In genomic region chr6:5518936-5519491, GRCh38 we compare ENCODE assay signal across 17 cellular contexts.
DNase-seq lines count a peak whose midpoint lies in the region; ATAC-seq and TF ChIP-seq lines count a peak whose summit lies in the region.
"Had no signal": no experiment of that assay in that cellular context is flagged by ENCODE, and none has a peak within 500 bp of the region (broad histone marks: within the 10 kb centered on the region; RNA-seq: fewer than 3 reads in every experiment).

No MANE protein-coding gene starts in this region.

- no peaks in the 10 kb centered on the region for H3K27me3 Mint-ChIP-seq in activated naive CD4-positive, alpha-beta T cell treated with anti-CD3 and anti-CD28 coated beads for 36 hours (ENCODE audit: low read depth)
- no peaks in the 10 kb centered on the region for H3K27me3 Mint-ChIP-seq in activated T-cell treated with anti-CD3 and anti-CD28 coated beads, Interleukin-2, amount 50 U/mL, for 72 hours (ENCODE audit: low read depth)
- H3K27me3 Mint-ChIP-seq in natural killer cell (ENCODE audit: low read depth in 2 of 2) = no peaks in the 10 kb centered on the region
- H3K27me3 Mint-ChIP-seq in Calu3 (ENCODE audit: unreplicated experiment) = no peaks in the 10 kb centered on the region

- H3K27ac Mint-ChIP-seq in activated naive CD4-positive, alpha-beta T cell treated with anti-CD3 and anti-CD28 coated beads for 36 hours = peak overlapping the region; percentile 46
- H3K27ac Mint-ChIP-seq in activated T-cell treated with anti-CD3 and anti-CD28 coated beads, Interleukin-2, amount 50 U/mL, for 72 hours = peak overlapping the region; percentile 38
- H3K27ac Mint-ChIP-seq in natural killer cell (peak overlapping the region; percentile 82 to 89), Calu3 (ENCODE audit: unreplicated experiment) (no peak overlapping the region)

- BruUV-seq in Calu3 (replicated peaks; lab: Mats Ljungman, UMichigan) = no TSS peak

- ATAC-seq in activated T-cell treated with anti-CD3 and anti-CD28 coated beads, Interleukin-2, amount 50 U/mL, for 72 hours (replicated peaks in 1 of 2) = no peak
- ATAC-seq in natural killer cell = peak; percentile 40 to 66 (median 59)
- ATAC-seq: sciatic nerve had no signal

- H3K36me3 Mint-ChIP-seq in activated naive CD4-positive, alpha-beta T cell treated with anti-CD3 and anti-CD28 coated beads for 36 hours (ENCODE audit: low read depth) = no peaks in the 10 kb centered on the region
- peaks cover 0 to 3% of the 10 kb centered on the region in 2 donors for H3K36me3 Mint-ChIP-seq in activated T-cell treated with anti-CD3 and anti-CD28 coated beads, Interleukin-2, amount 50 U/mL, for 72 hours (ENCODE audit: insufficient read depth in 2 of 2)
- H3K36me3 Mint-ChIP-seq in natural killer cell = no peaks in the 10 kb centered on the region
- no peaks in the 10 kb centered on the region for H3K36me3 Mint-ChIP-seq in Calu3 (ENCODE audit: insufficient read depth, unreplicated experiment)

- no peak overlapping the region for H3K4me3 Mint-ChIP-seq in activated naive CD4-positive, alpha-beta T cell treated with anti-CD3 and anti-CD28 coated beads for 36 hours
- H3K4me3 Mint-ChIP-seq in activated T-cell treated with anti-CD3 and anti-CD28 coated beads, Interleukin-2, amount 50 U/mL, for 72 hours = peak overlapping the region in 1 of 2 donors; percentile 31
- H3K4me3 Mint-ChIP-seq in natural killer cell (peak overlapping the region; percentile 87), Calu3 (ENCODE audit: low read depth, unreplicated experiment) (no peak overlapping the region)

- intact Hi-C loops in activated naive CD4-positive, alpha-beta T cell treated with anti-CD3 and anti-CD28 coated beads for 36 hours (cut with micrococcal nuclease) = loop anchor here (1.0 to 5.0 kb wide), 6 partner anchors 48 to 488 kb away; partner anchors contain the start of genes FARS2, LYRM4 and NRN1
- intact Hi-C loops in natural killer cell (cut with micrococcal nuclease) (loop anchor here (1.0 to 10.0 kb wide), 5 partner anchors 12 to 742 kb away; partner anchors contain the start of genes CDYL and NRN1), Calu3 (cut with micrococcal nuclease; ENCODE audit: unreplicated experiment) (no loop called here)

- no peaks in the 10 kb centered on the region for H3K9me3 Mint-ChIP-seq in activated naive CD4-positive, alpha-beta T cell treated with anti-CD3 and anti-CD28 coated beads for 36 hours
- no peaks in the 10 kb centered on the region for H3K9me3 Mint-ChIP-seq in activated T-cell treated with anti-CD3 and anti-CD28 coated beads, Interleukin-2, amount 50 U/mL, for 72 hours
- H3K9me3 Mint-ChIP-seq in natural killer cell = no peaks in the 10 kb centered on the region
- H3K9me3 Mint-ChIP-seq in Calu3 (ENCODE audit: low read depth, unreplicated experiment) = no peaks in the 10 kb centered on the region

- DNase-seq in activated naive CD4-positive, alpha-beta T cell treated with anti-CD3 and anti-CD28 coated beads for 36 hours = no peak
- no peak for DNase-seq in activated naive CD4-positive, alpha-beta T cell treated with anti-CD3 and anti-CD28 coated beads, Interleukin-2, amount 50 U/mL, for 16 hours
- peak; percentile 17 for DNase-seq in GM20000 (ENCODE audit: low spot score)
- no peak for DNase-seq in activated T-cell treated with anti-CD3 and anti-CD28 coated beads, Interleukin-2, amount 50 U/mL, for 72 hours
- DNase-seq in natural killer cell = no peak
- DNase-seq in cerebellar nuclear complex (lab: John Stamatoyannopoulos, UW) = no peak
- DNase-seq in Calu3 = no peak
- no peak for DNase-seq in activated CD8-positive, alpha-beta memory T cell treated with anti-CD3 and anti-CD28 coated beads, Interleukin-2, amount 50 U/mL, for 4 hours
- DNase-seq: erythroblast; glutamatergic neuron; GOT3; islet precursor cell; NCI-H2107; NCI-H748 treated with DMSO at 0.1 percent for 48 hours; SJCRH30; stimulated activated CD4-positive, alpha-beta T cell treated with anti-CD3 and anti-CD28 coated beads, Interleukin-4, amount 100 ng/mL, for 1 hour had no signal

- CTCF ChIA-PET in activated naive CD4-positive, alpha-beta T cell treated with anti-CD3 and anti-CD28 coated beads for 36 hours (lab: Charles Lee) = interaction anchor here (2.2 kb wide), 1 partner anchor 48 kb away, joined by 6 read pairs; no protein-coding TSS in a partner anchor
- CTCF ChIA-PET in Calu3 (lab: Charles Lee) = interaction anchor here (0.5 kb wide), 1 partner anchor 612 kb away, joined by 3 read pairs; no protein-coding TSS in a partner anchor

- peaks cover 58% of the 10 kb centered on the region for H3K4me1 Mint-ChIP-seq in activated naive CD4-positive, alpha-beta T cell treated with anti-CD3 and anti-CD28 coated beads for 36 hours (ENCODE audit: low read depth)
- H3K4me1 Mint-ChIP-seq in activated T-cell treated with anti-CD3 and anti-CD28 coated beads, Interleukin-2, amount 50 U/mL, for 72 hours (ENCODE audit: low read depth) = peaks cover 57% of the 10 kb centered on the region
- H3K4me1 Mint-ChIP-seq in natural killer cell (peaks cover 69% of the 10 kb centered on the region in 2 donors), Calu3 (ENCODE audit: low read depth, unreplicated experiment) (no peaks in the 10 kb centered on the region)

- TF ChIP-seq CTCF in GM20000 (IDR thresholded peaks at IDR 0.05; ENCODE audit: extremely low read depth, missing control alignments) (no peak), natural killer cell (IDR thresholded peaks at IDR 0.05) (no peak), Calu3 (IDR thresholded peaks at IDR 0.05; ENCODE audit: unreplicated experiment) (no peak)

Comparison
In these comparisons a context has a peak if more than half of its experiments do, and no peak if none do; other contexts are left out.
1. ATAC-seq: peak in natural killer cell (3 of 3); none in activated T-cell treated with anti-CD3 and anti-CD28 coated beads, Interleukin-2, amount 50 U/mL, for 72 hours (0 of 2).